ENCODE assay signal across 8 cellular contexts in genomic region chr7:155961241-155962190, GRCh38.
DNase-seq lines count a peak whose midpoint lies in the region; ATAC-seq, FAIRE-seq and TF ChIP-seq lines count a peak whose summit lies in the region.

No MANE protein-coding gene starts in this region.

- H3K4me3 ChIP-seq in breast epithelium (peak overlapping the region in 2 of 3 donors; percentile 27 to 32), GM23338 (no peak overlapping the region)

- no peaks in the 10 kb centered on the region for H3K79me2 ChIP-seq in GM23338 (replicated peaks; ENCODE audit: insufficient read depth)

- H3K27ac ChIP-seq in breast epithelium (peak overlapping the region; percentile 43 to 65), GM23338 (ENCODE audit: low read depth) (no peak overlapping the region)

- no peaks in the 10 kb centered on the region for H4K20me1 ChIP-seq in GM23338 (replicated peaks; ENCODE audit: insufficient read depth)

- DNase-seq in DMS79 treated with DMSO at 0.1 percent for 48 hours (lab: John Stamatoyannopoulos, UW) (peak; percentile 90), NCI-H2107 (lab: John Stamatoyannopoulos, UW) (peak; percentile 58), breast epithelium (ENCODE audit: low spot score in 2 of 2) (peak in 1 of 2 donors; percentile 88), nephron progenitor cell (peak; percentile 31), GM23338 (ENCODE audit: low spot score) (no peak), GM12891 (ENCODE audit: insufficient read length, low spot score) (no peak), dedifferentiated amniotic fluid mesenchymal stem cell (ENCODE audit: extremely low spot score) (no peak)

- no peaks in the 10 kb centered on the region for H3K9me3 Mint-ChIP-seq in nephron progenitor cell
- H3K9me3 Mint-ChIP-seq in GM23338, result no peaks in the 10 kb centered on the region

- no peak for TF ChIP-seq CTCF in breast epithelium (IDR thresholded peaks at IDR 0.05)
- no peak for TF ChIP-seq CTCF in nephron progenitor cell (IDR thresholded peaks at IDR 0.05)
- no peak for TF ChIP-seq CTCF in GM23338 (conservative IDR thresholded peaks at IDR 0.05; ENCODE audit: low read depth in 2 of 2)

- H3K36me3 ChIP-seq in breast epithelium (no peaks in the 10 kb centered on the region), GM23338 (ENCODE audit: insufficient read depth) (no peaks in the 10 kb centered on the region)

- no peak for FAIRE-seq in GM12891 (lab: Jason Lieb, UNC)

- no peaks in the 10 kb centered on the region for H3K36me3 Mint-ChIP-seq in nephron progenitor cell (ENCODE audit: low read depth)
- no peaks in the 10 kb centered on the region; the same call in 2 of the 3 replicates for H3K36me3 Mint-ChIP-seq in GM23338 (ENCODE audit: low read depth)

- no peak overlapping the region for H2AFZ ChIP-seq in GM23338

- H3F3A ChIP-seq in GM23338 (replicated peaks; ENCODE audit: low read depth), result no peaks in the 10 kb centered on the region

- intact Hi-C loops in breast epithelium (cut with DNase I; ENCODE audit: low total_unique reads), result no loop called here

- H3K4me1 Mint-ChIP-seq in nephron progenitor cell, result peaks cover 6% of the 10 kb centered on the region
- no peaks in the 10 kb centered on the region for H3K4me1 Mint-ChIP-seq in GM23338

- ATAC-seq in GM19035 (IDR thresholded peaks at IDR 0.05; ENCODE audit: unreplicated experiment) (no peak), GM23338 (no peak)

- H3K4me3 Mint-ChIP-seq in nephron progenitor cell (peak overlapping the region; percentile 8), GM23338 (no peak overlapping the region)

- H3K27ac Mint-ChIP-seq in nephron progenitor cell (peak overlapping the region; percentile 24), GM23338 (no peak overlapping the region)

- H3K4me1 ChIP-seq in breast epithelium, result no peaks in the 10 kb centered on the region
- no peaks in the 10 kb centered on the region for H3K4me1 ChIP-seq in GM23338 (ENCODE audit: insufficient read depth)

- H3K9me2 ChIP-seq in GM23338 (ENCODE audit: insufficient read depth), result no peaks in the 10 kb centered on the region

- TF ChIP-seq POLR2A in breast epithelium (IDR thresholded peaks at IDR 0.05) (no peak), GM12891 (IDR thresholded peaks at IDR 0.05; ENCODE audit: low read depth, low read length) (no peak)

- H3K9me3 ChIP-seq in breast epithelium, result no peaks in the 10 kb centered on the region

- H3K27me3 ChIP-seq in breast epithelium (no peaks in the 10 kb centered on the region), GM23338 (ENCODE audit: insufficient read depth) (no peaks in the 10 kb centered on the region)

- H3K27me3 Mint-ChIP-seq in nephron progenitor cell (ENCODE audit: low read depth, poor library complexity) (peaks cover 35% of the 10 kb centered on the region), GM23338 (ENCODE audit: insufficient read depth, low read depth, poor library complexity) (peaks cover 5% of the 10 kb centered on the region)

- H3K4me2 ChIP-seq in GM23338, result no peak overlapping the region

TF ChIP-seq in GM12891, 5 proteins besides CTCF, POLR2A, EP300 and RAD21:
- no peak for TF ChIP-seq POU2F2 (IDR thresholded peaks at IDR 0.05; ENCODE audit: low read depth, low read length)
- no peak for TF ChIP-seq POLR2AphosphoS5 (IDR thresholded peaks at IDR 0.05; ENCODE audit: low read depth, low read length)
- no peak for TF ChIP-seq PAX5 (IDR thresholded peaks at IDR 0.05; ENCODE audit: insufficient read depth, low read length, severe bottlenecking)
- no peak for TF ChIP-seq TAF1 (IDR thresholded peaks at IDR 0.05; ENCODE audit: low read depth, low read length)
- TF ChIP-seq SPI1 (IDR thresholded peaks at IDR 0.05; ENCODE audit: low read depth, low read length), result no peak
TF ChIP-seq in GM12891: peak in this region for 0.

Comparison
In these comparisons a context has a peak if more than half of its experiments do, and no peak if none do; other contexts are left out.
1. DNase-seq: peak in DMS79 treated with DMSO at 0.1 percent for 48 hours (single experiment), NCI-H2107 (single experiment) and nephron progenitor cell (single experiment); none in GM23338 (single experiment), GM12891 (single experiment) and dedifferentiated amniotic fluid mesenchymal stem cell (single experiment).